ENCODE assay signal across 9 cellular contexts in the genomic region with DNA sequence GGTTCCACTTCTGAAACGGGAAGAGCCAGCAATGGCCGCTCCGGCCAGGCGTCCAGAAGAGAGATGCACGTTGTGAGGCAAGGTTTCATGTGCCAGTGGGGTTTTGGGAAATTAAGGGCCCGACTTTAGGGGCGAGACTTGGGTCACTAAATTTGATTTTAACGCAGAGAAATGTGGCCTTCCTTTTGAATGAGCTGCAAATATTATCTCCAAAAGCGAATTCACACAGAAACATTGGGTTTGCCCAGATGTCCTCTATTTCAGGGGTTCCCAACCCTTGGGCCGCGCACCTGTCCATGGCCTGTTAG. TPM values are rescaled to one million over a fixed set of nuclear protein-coding genes. Genes with fewer than 3 reads are reported as not detected.
DNase-seq lines count a peak whose midpoint lies in the region; ATAC-seq and TF ChIP-seq lines count a peak whose summit lies in the region.
"Had no signal": no experiment of that assay in that cellular context is flagged by ENCODE, and none has a peak within 500 bp of the region (broad histone marks: within the 10 kb centered on the region; RNA-seq: fewer than 3 reads in every experiment).

No MANE protein-coding gene starts in this region.

- WGBS in heart left ventricle, 4 donors, result 0 to 1% (median 1%) methylated on average over 5 to 11 of the region's 11 CpGs
- WGBS in mesodermal cell (ENCODE audit: insufficient coverage in 2 of 2), 2 experiments, result 1% methylated on average over 9 to 10 of the region's 11 CpGs
- 1% methylated on average over 11 of the region's 11 CpGs for WGBS in urinary bladder

- no peaks in the 10 kb centered on the region for H3K36me3 Mint-ChIP-seq in immature natural killer cell

- no peaks in the 10 kb centered on the region for H3K27me3 ChIP-seq in heart left ventricle

- H3K9me3 Mint-ChIP-seq in immature natural killer cell, result no peaks in the 10 kb centered on the region

- ATAC-seq in heart left ventricle, result no peak
- ATAC-seq in HG03139 (IDR thresholded peaks at IDR 0.05; ENCODE audit: unreplicated experiment), result no peak
- no peak for ATAC-seq in HG02571 (IDR thresholded peaks at IDR 0.05; ENCODE audit: unreplicated experiment)

- H3K27ac ChIP-seq in heart left ventricle (peak overlapping the region; percentile 96 to 100 (median 100)), mesodermal cell (ENCODE audit: low read depth, low read length, severe bottlenecking) (peak overlapping the region; percentile 95), urinary bladder (ENCODE audit: low read depth) (peak overlapping the region; percentile 100)

- TF ChIP-seq CTCF in heart left ventricle (IDR thresholded peaks at IDR 0.05), result peak in 4 of 12 donors; percentile 10 to 36 (median 24)
- no peak for TF ChIP-seq CTCF in choroid plexus epithelial cell (conservative IDR thresholded peaks at IDR 0.05; ENCODE audit: low read depth, low read length)

- no peak overlapping the region for H3K27ac Mint-ChIP-seq in immature natural killer cell
- H3K27ac Mint-ChIP-seq: activated CD4-positive, alpha-beta T cell treated with anti-CD3 and anti-CD28 coated beads for 36 hours had no signal

- H3K36me3 ChIP-seq in heart left ventricle (no peaks in the 10 kb centered on the region), mesodermal cell (ENCODE audit: control insufficient read depth, insufficient read depth, low read length) (no peaks in the 10 kb centered on the region), urinary bladder (ENCODE audit: insufficient read depth) (no peaks in the 10 kb centered on the region)

- peak in 1 of 5 donors; percentile 69 for DNase-seq in heart left ventricle
- DNase-seq in cardiac septum (ENCODE audit: low spot score), result no peak
- no peak for DNase-seq in choroid plexus epithelial cell (ENCODE audit: low read depth)
- no peak for DNase-seq in immature natural killer cell

- TF ChIP-seq POLR2A in heart left ventricle (IDR thresholded peaks at IDR 0.05), result no peak

- intact Hi-C loops in heart left ventricle (cut with DNase I), result loop anchor here (1.0 to 10.0 kb wide), 28 partner anchors 50 to 830 kb away; partner anchors contain the start of genes TEP1 (in 5 of the 10), CCNB1IP1 (in 4 of the 10), PIP4P1 (in 4 of the 10) and APEX1 (in 3 of the 10)
- intact Hi-C loops in cardiac septum (cut with DNase I), result loop anchor here (5.0 to 10.0 kb wide), 6 partner anchors 50 to 420 kb away; partner anchors contain the start of genes CCNB1IP1, PIP4P1, PNP and TEP1

- H3K4me1 ChIP-seq in heart left ventricle (peaks cover 0 to 37% (median 19%) of the 10 kb centered on the region in 12 donors), mesodermal cell (ENCODE audit: control insufficient read depth, insufficient read depth, low read length, poor library complexity, severe bottlenecking) (peaks cover 5% of the 10 kb centered on the region), urinary bladder (ENCODE audit: insufficient read depth) (no peaks in the 10 kb centered on the region)

- H3K4me3 Mint-ChIP-seq in immature natural killer cell, result no peak overlapping the region
- H3K4me3 Mint-ChIP-seq: activated CD4-positive, alpha-beta T cell treated with anti-CD3 and anti-CD28 coated beads for 36 hours had no signal

- no peaks in the 10 kb centered on the region for H3K9me3 ChIP-seq in heart left ventricle
- no peaks in the 10 kb centered on the region for H3K9me3 ChIP-seq in mesodermal cell (ENCODE audit: control insufficient read depth, low read length)

- H3K4me3 ChIP-seq in heart left ventricle (peak overlapping the region; percentile 47 to 95 (median 75)), choroid plexus epithelial cell (ENCODE audit: low read depth, low read length) (peak overlapping the region; percentile 88), mesodermal cell (ENCODE audit: extremely low read depth, insufficient read depth, low read length, poor library complexity, severe bottlenecking) (peak overlapping the region; percentile 85), urinary bladder (ENCODE audit: low read depth, low read length) (peak overlapping the region; percentile 55)

- H3K27me3 Mint-ChIP-seq in immature natural killer cell (ENCODE audit: low read depth in 3 of 3), result peaks cover 0 to 8% (median 3%) of the 10 kb centered on the region in 3 donors
- H3K27me3 Mint-ChIP-seq: activated CD4-positive, alpha-beta T cell treated with anti-CD3 and anti-CD28 coated beads for 36 hours had no signal

- H3K4me1 Mint-ChIP-seq in immature natural killer cell, result peaks cover 8 to 11% of the 10 kb centered on the region in 2 donors

RNA-seq across cellular contexts. Expression of gene RNASE4, which starts 2.3 kb away (rescaled TPM):
- 10 to 100 TPM in 3 of 9 donors, 1 to 10 TPM in 6; 4.7 to 22.2 (median 8.1) TPM for total RNA-seq in heart left ventricle
- 1 to 10 TPM; 9.8 TPM for polyA plus RNA-seq in heart left ventricle
- total RNA-seq in cardiac septum, result 5.6 TPM
- 6.3 TPM for polyA plus RNA-seq in mesodermal cell (2013, experiment 1 of 2)
- 6.3 TPM for polyA plus RNA-seq in mesodermal cell (2013, experiment 2 of 2)
- total RNA-seq in urinary bladder, result 39.5 TPM
- 135 TPM for polyA plus RNA-seq in urinary bladder
- 1 to 10 TPM in 1 of 3 donors, under 1 TPM in 2; 0.50 to 1.6 (median 0.82) TPM for polyA plus RNA-seq in immature natural killer cell

RNA-seq across cellular contexts. Expression of gene ANG, which starts 6.5 kb away (rescaled TPM):
- total RNA-seq in heart left ventricle (1 to 10 TPM; 2.1 to 9.3 (median 4.0) TPM), cardiac septum (2.7 TPM), urinary bladder (7.8 TPM)
- polyA plus RNA-seq in heart left ventricle (1 to 10 TPM; 3.3 to 4.3 TPM), urinary bladder (47.3 TPM), immature natural killer cell (1 to 10 TPM in 1 of 3 donors, under 1 TPM in 1, not detected in 1; 0.94 to 2.1 TPM)
- 5.7 TPM for polyA plus RNA-seq in mesodermal cell (2013, experiment 1 of 2)
- 5.8 TPM for polyA plus RNA-seq in mesodermal cell (2013, experiment 2 of 2)

RNA-seq across cellular contexts. Expression of gene OR6S1, which starts 40.6 kb away (rescaled TPM):
- total RNA-seq in heart left ventricle, result not detected
- polyA plus RNA-seq in heart left ventricle, result not detected
- not detected for total RNA-seq in cardiac septum
- not detected for polyA plus RNA-seq in mesodermal cell (2013, experiment 1 of 2)
- polyA plus RNA-seq in mesodermal cell (2013, experiment 2 of 2), result not detected
- not detected for total RNA-seq in urinary bladder
- polyA plus RNA-seq in urinary bladder, result not detected
- not detected for polyA plus RNA-seq in immature natural killer cell
- total RNA-seq: activated CD4-positive, alpha-beta T cell treated with anti-CD3 and anti-CD28 coated beads for 36 hours had no signal
